ENCODE assay signal across 2 cellular contexts in genomic region chr19:14385492-14385891, GRCh38.
A peak's percentile ranks its signal among the peaks of the same experiment; 100 is the strongest.
TF ChIP-seq lines count a peak whose summit lies in the region.

No MANE protein-coding gene starts in this region.

TF ChIP-seq in IMR-90, 13 proteins besides CTCF, POLR2A, EP300 and RAD21:
- TF ChIP-seq BHLHE40 (IDR thresholded peaks at IDR 0.05; ENCODE audit: low read depth, low read length) (no peak), RFX5 (IDR thresholded peaks at IDR 0.05; ENCODE audit: low read depth, low read length) (no peak), FOS (IDR thresholded peaks at IDR 0.05; ENCODE audit: low read depth, low read length) (no peak), CEBPB (IDR thresholded peaks at IDR 0.05; ENCODE audit: low read depth, low read length) (no peak), MXI1 (IDR thresholded peaks at IDR 0.05; ENCODE audit: borderline replicate concordance, low read depth, low read length) (no peak), ELK1 (IDR thresholded peaks at IDR 0.05; ENCODE audit: borderline replicate concordance, low read depth, low read length) (no peak), MAZ (IDR thresholded peaks at IDR 0.05; ENCODE audit: borderline replicate concordance, low read depth, low read length) (no peak), NFE2L2 (IDR thresholded peaks at IDR 0.05; ENCODE audit: low read depth, low read length) (no peak), CHD1 (IDR thresholded peaks at IDR 0.05; ENCODE audit: low read depth, low read length) (no peak), SMC3 (IDR thresholded peaks at IDR 0.05; ENCODE audit: low read depth, low read length) (no peak), RCOR1 (IDR thresholded peaks at IDR 0.05; ENCODE audit: insufficient replicate concordance, low read length) (no peak), MAFK (IDR thresholded peaks at IDR 0.05; ENCODE audit: low read depth, low read length) (no peak), USF2 (IDR thresholded peaks at IDR 0.05; ENCODE audit: low read depth, low read length) (no peak)

TF ChIP-seq in K562, 482 proteins besides CTCF, POLR2A, EP300 and RAD21 (continues in another document):
- no peak for TF ChIP-seq ZNF311 (CRISPR knock-in tag; IDR thresholded peaks at IDR 0.05)
- no peak for TF ChIP-seq ZKSCAN8 (CRISPR knock-in tag; IDR thresholded peaks at IDR 0.05)
- peak; percentile 8; the same call in 1 of the 2 replicates for TF ChIP-seq NFIC (IDR thresholded peaks at IDR 0.05)
- peak; percentile 57; the same call in 1 of the 2 replicates for TF ChIP-seq RBFOX2 (IDR thresholded peaks at IDR 0.05; ENCODE audit: low read depth, low read length)
- no peak for TF ChIP-seq FIP1L1 (IDR thresholded peaks at IDR 0.05; ENCODE audit: low read depth, low read length, poor library complexity, severe bottlenecking)
- no peak for TF ChIP-seq HOMEZ (CRISPR knock-in tag; IDR thresholded peaks at IDR 0.05)
- no peak for TF ChIP-seq ELF4 (CRISPR knock-in tag; IDR thresholded peaks at IDR 0.05)
- no peak for TF ChIP-seq OTX1 (CRISPR knock-in tag; IDR thresholded peaks at IDR 0.05)
- no peak for TF ChIP-seq POU5F1 (IDR thresholded peaks at IDR 0.05; ENCODE audit: borderline replicate concordance, low read depth, low read length, partially characterized antibody)
- TF ChIP-seq PCBP1 (IDR thresholded peaks at IDR 0.05; ENCODE audit: low read depth, low read length, poor library complexity, severe bottlenecking) = no peak
- no peak for TF ChIP-seq HDAC8 (tag; IDR thresholded peaks at IDR 0.05)
- no peak for TF ChIP-seq ZNF124 (CRISPR knock-in tag; IDR thresholded peaks at IDR 0.05)
- TF ChIP-seq PTBP1 (IDR thresholded peaks at IDR 0.05; ENCODE audit: low read depth, low read length) = no peak
- no peak for TF ChIP-seq C11orf30 (IDR thresholded peaks at IDR 0.05; ENCODE audit: low read depth)
- no peak for TF ChIP-seq FOXP1 (CRISPR knock-in tag; IDR thresholded peaks at IDR 0.05)
- TF ChIP-seq ZNF174 (CRISPR knock-in tag; IDR thresholded peaks at IDR 0.05) = no peak
- no peak for TF ChIP-seq PHF20 (IDR thresholded peaks at IDR 0.05; ENCODE audit: partially characterized antibody)
- TF ChIP-seq CEBPB (tag; IDR thresholded peaks at IDR 0.05) = no peak
- TF ChIP-seq ZNF592 (IDR thresholded peaks at IDR 0.05) = peak; percentile 67; the same call in 1 of the 2 replicates
- TF ChIP-seq SFPQ (IDR thresholded peaks at IDR 0.05; ENCODE audit: low read depth, low read length) = no peak
- no peak for TF ChIP-seq IRF1 (CRISPR knock-in tag; IDR thresholded peaks at IDR 0.05; ENCODE audit: borderline replicate concordance)
- no peak for TF ChIP-seq ZNF140 (CRISPR knock-in tag; IDR thresholded peaks at IDR 0.05)
- TF ChIP-seq ZFPM2 (CRISPR knock-in tag; IDR thresholded peaks at IDR 0.05) = no peak
- peak; percentile 56 for TF ChIP-seq VEZF1 (CRISPR knock-in tag; IDR thresholded peaks at IDR 0.05)
- TF ChIP-seq HNRNPK (IDR thresholded peaks at IDR 0.05; ENCODE audit: low read depth, low read length, poor library complexity, severe bottlenecking) = no peak
- no peak for TF ChIP-seq SUPT5H (IDR thresholded peaks at IDR 0.05)
- no peak for TF ChIP-seq NCOR1 (IDR thresholded peaks at IDR 0.05)
- no peak for TF ChIP-seq RFX5 (IDR thresholded peaks at IDR 0.05; ENCODE audit: low read depth, low read length)
- TF ChIP-seq MAX (CRISPR knock-in tag; IDR thresholded peaks at IDR 0.05) = peak; percentile 55
- no peak for TF ChIP-seq TOE1 (IDR thresholded peaks at IDR 0.05; ENCODE audit: borderline replicate concordance)
- TF ChIP-seq TOE1 (CRISPR knock-in tag; IDR thresholded peaks at IDR 0.05; ENCODE audit: borderline replicate concordance, low read depth) = no peak
- TF ChIP-seq CEBPZ (IDR thresholded peaks at IDR 0.05; ENCODE audit: borderline replicate concordance, low read depth, low read length) = no peak
- no peak for TF ChIP-seq ESRRB (CRISPR knock-in tag; IDR thresholded peaks at IDR 0.05; ENCODE audit: borderline replicate concordance)
- 0 out of 6 replicates have a peak, but pooled peaks of 1 of the 3 experiments have one; percentile 29 for TF ChIP-seq ZBTB11 (CRISPR knock-in tag; IDR thresholded peaks at IDR 0.05)
- TF ChIP-seq STAG1 (CRISPR knock-in tag; IDR thresholded peaks at IDR 0.05; ENCODE audit: borderline replicate concordance) = no peak
- peak; percentile 60; the same call in 1 of the 2 replicates for TF ChIP-seq ZNF384 (IDR thresholded peaks at IDR 0.05; ENCODE audit: low read depth, low read length)
- peak; percentile 41; the same call in 1 of the 2 replicates for TF ChIP-seq POLR2G (IDR thresholded peaks at IDR 0.05; ENCODE audit: low read depth, low read length)
- TF ChIP-seq MNT (conservative IDR thresholded peaks at IDR 0.05) = peak in 1 of 2 experiments; percentile 49; a peak in 2 of 4 replicates
